8 cellular contexts compared by ENCODE assay signal in genomic region chr10:102644646-102645387, GRCh38. TPM values are rescaled to one million over a fixed set of nuclear protein-coding genes. Genes with fewer than 3 reads are reported as not detected.
DNase-seq lines count a peak whose midpoint lies in the region; ATAC-seq, FAIRE-seq and TF ChIP-seq lines count a peak whose summit lies in the region.

No MANE protein-coding gene starts in this region.

- H3K4me2 ChIP-seq in K562 (ENCODE audit: insufficient read depth, low read length), result peak overlapping the region; percentile 87

- DNase-seq in GM13977 (ENCODE audit: low spot score), result peak; percentile 60
- peak; percentile 91 for DNase-seq in NCI-H146 (lab: John Stamatoyannopoulos, UW)
- peak; percentile 20 for DNase-seq in T1000 (lab: John Stamatoyannopoulos, UW)
- peak in 3 of 4 experiments; percentile 28 to 61 (median 30) for DNase-seq in K562 (ENCODE audit: extremely low read depth in 1 of 4, low spot score in 3 of 4)
- no peak for DNase-seq in skeletal muscle cell (ENCODE audit: low read depth)
- no peak for DNase-seq in hepatic stellate cell (ENCODE audit: low spot score)
- no peak for DNase-seq in AG20443 (ENCODE audit: low spot score)

- peaks cover 2% of the 10 kb centered on the region for H3K9me1 ChIP-seq in K562 (ENCODE audit: control insufficient read depth, insufficient read depth, low read length)

- H2AFZ ChIP-seq in K562 (ENCODE audit: low read depth, low read length), result peak overlapping the region; percentile 29

- CTCF ChIA-PET in K562 (lab: Yijun Ruan, JAX; ENCODE audit: low intra/inter-chr PET ratio), result no interaction called here

- in situ Hi-C loops in GM13977 (cut with MboI; ENCODE audit: low pct_unique_long_range_greater_than_20kb, low sequenced_read_pairs, unreplicated experiment), result no loop called here
- in situ Hi-C loops in K562 (cut with MboI), result no loop called here

- no peaks in the 10 kb centered on the region for H3K9me3 ChIP-seq in K562 (replicated peaks; ENCODE audit: control insufficient read depth, insufficient read depth, low read depth, low read length)
- H3K9me3 ChIP-seq in iPS-15b (ENCODE audit: control insufficient read depth, insufficient read depth, low read length), result no peaks in the 10 kb centered on the region

- H3K4me1 ChIP-seq in K562 (replicated peaks in 1 of 2; ENCODE audit: control insufficient read depth in 2 of 2, insufficient read depth in 2 of 2, low read length in 2 of 2) (peaks cover 6 to 66% of the 10 kb centered on the region in 2 experiments; a peak in 4 of 5 replicates), iPS-15b (ENCODE audit: control insufficient read depth, insufficient read depth, low read length) (peaks cover 7% of the 10 kb centered on the region)

- H3K9ac ChIP-seq in K562 (ENCODE audit: insufficient read depth in 1 of 2, low read depth in 2 of 2, low read length in 2 of 2), result peak overlapping the region; percentile 80 to 98
- peak overlapping the region; percentile 65 for H3K9ac ChIP-seq in iPS-15b (ENCODE audit: low read depth, low read length)

- peak; percentile 51 for TF ChIP-seq CTCF in GM13977 (IDR thresholded peaks at IDR 0.05; ENCODE audit: extremely low read depth, insufficient read depth, missing control alignments)
- TF ChIP-seq CTCF in K562 (IDR thresholded peaks at IDR 0.05 in 2 of 3, conservative IDR thresholded peaks at IDR 0.05 in 1 of 3; ENCODE audit: insufficient read depth in 2 of 3, low read depth in 1 of 3, low read length in 3 of 3), result peak; percentile 48 to 67 (median 50); a peak in 5 of 6 replicates

- no peak for TF ChIP-seq EP300 in K562 (IDR thresholded peaks at IDR 0.05; ENCODE audit: low read length)

- WGBS in K562 (ENCODE audit: insufficient coverage, low coverage, missing lambda C conversion rate), result under 1% methylated on average over 45 of the region's 62 CpGs

- ATAC-seq in K562, result peak; percentile 38

- H3K79me2 ChIP-seq in K562 (ENCODE audit: control insufficient read depth, insufficient read depth, low read length), result peaks cover 69% of the 10 kb centered on the region

- intact Hi-C loops in K562 (cut with micrococcal nuclease), result loop anchor here (5.0 kb wide), 2 partner anchors 38 to 67 kb away; partner anchors contain the start of genes ARL3 and SFXN2

- H3K36me3 ChIP-seq in K562 (ENCODE audit: control insufficient read depth, insufficient read depth, low read length), result peaks cover 3% of the 10 kb centered on the region; the same call in 2 of the 3 replicates
- peaks cover 5% of the 10 kb centered on the region for H3K36me3 ChIP-seq in iPS-15b (ENCODE audit: control insufficient read depth, insufficient read depth, low read length)

- peak in 1 of 2 experiments; percentile 31; a peak in 3 of 4 replicates for TF ChIP-seq RAD21 in K562 (CRISPR knock-in tag; conservative IDR thresholded peaks at IDR 0.05 in 1 of 2, IDR thresholded peaks at IDR 0.05 in 1 of 2)

- H3K4me3 ChIP-seq in K562 (peak overlapping the region; percentile 78), iPS-15b (ENCODE audit: low read depth, low read length) (peak overlapping the region; percentile 87), skeletal muscle cell (ENCODE audit: low read depth, low read length) (peak overlapping the region; percentile 63)

- BruUV-seq in K562 (replicated peaks; lab: Mats Ljungman, UMichigan), result no TSS peak

- H3K27ac ChIP-seq in K562 (ENCODE audit: extremely low read depth, low read depth, low read length), result peak overlapping the region; percentile 89

- H3K27me3 ChIP-seq in K562 (ENCODE audit: control insufficient read depth in 2 of 2, insufficient read depth in 2 of 2, low read length in 2 of 2) (no peaks in the 10 kb centered on the region), iPS-15b (ENCODE audit: control insufficient read depth, insufficient read depth, low read length) (no peaks in the 10 kb centered on the region)

- 0 out of 2 replicates have a peak, but pooled peaks cover 4% of the 10 kb centered on the region for H4K20me1 ChIP-seq in K562 (replicated peaks; ENCODE audit: control insufficient read depth, insufficient read depth, low read length)

- POLR2A ChIA-PET in K562 (lab: Yijun Ruan, JAX), result interaction anchor here (0.6 to 6.2 kb wide), 9 partner anchors 9 to 69 kb away, joined by 3 to 60 read pairs (median 5); partner anchors contain the start of genes ARL3 and SFXN2

- no peak for FAIRE-seq in K562 (lab: Jason Lieb, UNC)

- no peak for TF ChIP-seq POLR2A in K562 (conservative IDR thresholded peaks at IDR 0.05)

TF ChIP-seq in K562, 482 proteins besides CTCF, POLR2A, EP300 and RAD21 (continues in another document):
- TF ChIP-seq, protein P1, sequence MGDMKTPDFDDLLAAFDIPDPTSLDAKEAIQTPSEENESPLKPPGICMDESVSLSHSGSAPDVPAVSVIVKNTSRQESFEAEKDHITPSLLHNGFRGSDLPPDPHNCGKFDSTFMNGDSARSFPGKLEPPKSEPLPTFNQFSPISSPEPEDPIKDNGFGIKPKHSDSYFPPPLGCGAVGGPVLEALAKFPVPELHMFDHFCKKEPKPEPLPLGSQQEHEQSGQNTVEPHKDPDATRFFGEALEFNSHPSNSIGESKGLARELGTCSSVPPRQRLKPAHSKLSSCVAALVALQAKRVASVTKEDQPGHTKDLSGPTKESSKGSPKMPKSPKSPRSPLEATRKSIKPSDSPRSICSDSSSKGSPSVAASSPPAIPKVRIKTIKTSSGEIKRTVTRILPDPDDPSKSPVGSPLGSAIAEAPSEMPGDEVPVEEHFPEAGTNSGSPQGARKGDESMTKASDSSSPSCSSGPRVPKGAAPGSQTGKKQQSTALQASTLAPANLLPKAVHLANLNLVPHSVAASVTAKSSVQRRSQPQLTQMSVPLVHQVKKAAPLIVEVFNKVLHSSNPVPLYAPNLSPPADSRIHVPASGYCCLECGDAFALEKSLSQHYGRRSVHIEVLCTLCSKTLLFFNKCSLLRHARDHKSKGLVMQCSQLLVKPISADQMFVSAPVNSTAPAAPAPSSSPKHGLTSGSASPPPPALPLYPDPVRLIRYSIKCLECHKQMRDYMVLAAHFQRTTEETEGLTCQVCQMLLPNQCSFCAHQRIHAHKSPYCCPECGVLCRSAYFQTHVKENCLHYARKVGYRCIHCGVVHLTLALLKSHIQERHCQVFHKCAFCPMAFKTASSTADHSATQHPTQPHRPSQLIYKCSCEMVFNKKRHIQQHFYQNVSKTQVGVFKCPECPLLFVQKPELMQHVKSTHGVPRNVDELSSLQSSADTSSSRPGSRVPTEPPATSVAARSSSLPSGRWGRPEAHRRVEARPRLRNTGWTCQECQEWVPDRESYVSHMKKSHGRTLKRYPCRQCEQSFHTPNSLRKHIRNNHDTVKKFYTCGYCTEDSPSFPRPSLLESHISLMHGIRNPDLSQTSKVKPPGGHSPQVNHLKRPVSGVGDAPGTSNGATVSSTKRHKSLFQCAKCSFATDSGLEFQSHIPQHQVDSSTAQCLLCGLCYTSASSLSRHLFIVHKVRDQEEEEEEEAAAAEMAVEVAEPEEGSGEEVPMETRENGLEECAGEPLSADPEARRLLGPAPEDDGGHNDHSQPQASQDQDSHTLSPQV (IDR thresholded peaks at IDR 0.05), result peak; percentile 76
- TF ChIP-seq USF1 (CRISPR knock-in tag; IDR thresholded peaks at IDR 0.05), result peak; percentile 58
- TF ChIP-seq PHF8 (IDR thresholded peaks at IDR 0.05; ENCODE audit: borderline replicate concordance, low read length), result peak; percentile 9; the same call in 1 of the 2 replicates
- TF ChIP-seq, protein P2, sequence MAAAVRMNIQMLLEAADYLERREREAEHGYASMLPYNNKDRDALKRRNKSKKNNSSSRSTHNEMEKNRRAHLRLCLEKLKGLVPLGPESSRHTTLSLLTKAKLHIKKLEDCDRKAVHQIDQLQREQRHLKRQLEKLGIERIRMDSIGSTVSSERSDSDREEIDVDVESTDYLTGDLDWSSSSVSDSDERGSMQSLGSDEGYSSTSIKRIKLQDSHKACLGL (CRISPR knock-in tag; IDR thresholded peaks at IDR 0.05; ENCODE audit: borderline replicate concordance, poor library complexity, severe bottlenecking), result peak; percentile 15
- peak; percentile 77 to 80 for TF ChIP-seq MNT (conservative IDR thresholded peaks at IDR 0.05)

RNA-seq across cellular contexts. Expression of gene TRIM8, which starts 0.5 kb away (rescaled TPM):
- 16.6 and 38.8 TPM in 2 replicates for total RNA-seq in K562 (2011; cell fraction: chromatin; rRNA removed; ENCODE audit: low replicate concordance)
- total RNA-seq in K562 (2011; cell fraction: nucleolus; rRNA removed), result 21.6 and 25.2 TPM in 2 replicates
- 17.2 and 24.7 TPM in 2 replicates for total RNA-seq in K562 (2011; cell fraction: nucleoplasm; rRNA removed)
- 13.4 and 14.1 TPM in 2 replicates for total RNA-seq in K562 (2014; rRNA removed)
- total RNA-seq in K562 (2014; rRNA removed; fragmentation: Illumina TruSeq; extraction: Trizol), result 7.3 and 7.5 TPM in 2 replicates
- total RNA-seq in K562 (2015; rRNA removed; fragmentation: Illumina TruSeq; extraction: Trizol), result 8.9 and 9.7 TPM in 2 replicates
- 26.0 and 27.2 TPM in 2 replicates for total RNA-seq in K562 (2021)
- polyA plus RNA-seq in K562 (2011; rRNA removed), result 9.1 and 11.2 TPM in 2 replicates
- polyA plus RNA-seq in K562 (2011; cell fraction: cytosol; rRNA removed), result 6.0 and 15.5 TPM in 2 replicates
- 13.8 and 26.7 TPM in 2 replicates for polyA plus RNA-seq in K562 (2011; cell fraction: nucleus; rRNA removed)
- polyA plus RNA-seq in K562 (2012), result 23.8 and 28.1 TPM in 2 replicates
- polyA plus RNA-seq in K562 (2014; fragmentation: Illumina TruSeq; extraction: Trizol), result 11.3 and 21.4 TPM in 2 replicates
- 1 to 10 TPM; 1.7 to 3.2 TPM for polyA plus RNA-seq in K562 (2014; fragmentation: Nextera tagmentation; extraction: Ambion mirVana)
- polyA plus RNA-seq in K562 (2014; rRNA removed), result 12.6 and 20.4 TPM in 2 replicates
- 5.7 and 5.9 TPM in 2 replicates for polyA minus RNA-seq in K562 (2011; rRNA and poly(A)+ RNA removed)
- polyA minus RNA-seq in K562 (2011; cell fraction: cytosol; rRNA and poly(A)+ RNA removed), result 9.7 and 9.8 TPM in 2 replicates
- polyA minus RNA-seq in K562 (2011; cell fraction: nucleus; rRNA and poly(A)+ RNA removed), result 9.2 and 11.4 TPM in 2 replicates

Comparison
In these comparisons a context has a peak if more than half of its experiments do, and no peak if none do; other contexts are left out.
1. DNase-seq: peak in GM13977 (single experiment), NCI-H146 (single experiment), T1000 (single experiment) and K562 (3 of 4); none in skeletal muscle cell (single experiment), hepatic stellate cell (single experiment) and AG20443 (single experiment).
2. Peak in every context shown above with its lines, with median percentiles within 50 percentile points of each other: H3K4me3 ChIP-seq.